Comparison of ENCODE assay signal across 1 cellular context in the genomic region with DNA sequence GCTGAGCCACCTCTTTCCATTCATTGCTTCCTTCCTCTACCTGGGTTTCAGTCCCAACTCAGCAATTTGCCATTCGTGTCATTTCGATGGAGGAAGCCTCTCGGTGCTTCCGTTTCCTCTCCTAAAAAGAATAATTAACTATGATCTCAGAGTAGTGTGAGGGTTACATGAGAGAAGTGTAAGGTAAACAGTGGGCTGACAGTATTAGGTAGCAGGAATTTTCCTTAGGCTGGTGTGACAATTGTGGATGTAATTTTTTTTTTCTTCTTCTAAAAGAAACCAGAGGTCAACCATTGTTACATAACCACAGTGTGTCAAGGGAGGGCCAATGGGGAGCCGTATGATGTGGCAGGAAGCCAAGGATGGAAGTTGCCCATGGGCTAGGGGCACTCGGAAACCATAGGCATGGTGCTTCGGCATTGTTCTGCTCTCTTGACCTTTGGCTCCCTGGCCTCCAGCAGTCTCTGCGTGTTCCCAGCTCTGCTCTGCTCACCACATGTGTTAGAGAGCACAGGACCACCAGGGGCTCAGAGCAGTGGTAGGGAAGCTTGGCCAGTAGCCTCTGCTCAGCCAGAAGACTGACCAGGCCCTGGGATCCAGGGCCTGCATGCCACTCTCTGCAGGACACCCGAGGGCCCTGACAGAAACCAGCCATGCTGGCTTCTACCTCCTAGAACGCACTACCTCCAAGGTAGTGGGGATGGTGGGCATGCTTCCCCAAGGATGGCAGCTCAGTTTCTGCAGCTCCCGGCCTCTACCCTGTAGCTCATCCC.
TF ChIP-seq lines count a peak whose summit lies in the region.

No MANE protein-coding gene starts in this region.

TF ChIP-seq in HepG2, 621 proteins besides CTCF, POLR2A, EP300 and RAD21 (continued from another document and continues in another):
- TF ChIP-seq SNAPC5 (CRISPR knock-in tag; IDR thresholded peaks at IDR 0.05; ENCODE audit: borderline replicate concordance) (no peak), ZNF687 (CRISPR knock-in tag; IDR thresholded peaks at IDR 0.05) (peak; percentile 98), ZNF609 (CRISPR knock-in tag; IDR thresholded peaks at IDR 0.05; ENCODE audit: borderline replicate concordance) (peak; percentile 80; the same call in 1 of the 2 replicates), CHD4 (IDR thresholded peaks at IDR 0.05; ENCODE audit: borderline replicate concordance, low read length) (peak; percentile 59; the same call in 1 of the 2 replicates), DNMT3B (CRISPR knock-in tag; conservative IDR thresholded peaks at IDR 0.05) (0 out of 2 replicates have a peak, but pooled peaks have one; percentile 23), HNF4G (IDR thresholded peaks at IDR 0.05; ENCODE audit: borderline replicate concordance, low read depth, low read length) (peak; percentile 86), HNF4G (CRISPR knock-in tag; IDR thresholded peaks at IDR 0.05; ENCODE audit: borderline replicate concordance, low read depth) (peak; percentile 85; the same call in 1 of the 2 replicates), NFKBIZ (CRISPR knock-in tag; IDR thresholded peaks at IDR 0.05) (no peak; the same call in 1 of the 2 replicates), BRD4 (CRISPR knock-in tag; IDR thresholded peaks at IDR 0.05) (peak; percentile 68; the same call in 1 of the 2 replicates), ZNF543 (CRISPR knock-in tag; IDR thresholded peaks at IDR 0.05) (peak; percentile 85; the same call in 1 of the 2 replicates), ZFY (CRISPR knock-in tag; IDR thresholded peaks at IDR 0.05) (peak; percentile 84), IRF2 (CRISPR knock-in tag; IDR thresholded peaks at IDR 0.05) (0 out of 2 replicates have a peak, but pooled peaks have one; percentile 78), TIGD3 (CRISPR knock-in tag; IDR thresholded peaks at IDR 0.05; ENCODE audit: borderline replicate concordance) (no peak; the same call in 1 of the 2 replicates), ELF1 (CRISPR knock-in tag; IDR thresholded peaks at IDR 0.05) (peak; percentile 44; the same call in 1 of the 2 replicates), U2AF1 (optimal IDR thresholded peaks at IDR 0.05; ENCODE audit: low read depth, low read length) (peak; percentile 5), E2F1 (CRISPR knock-in tag; IDR thresholded peaks at IDR 0.05) (no peak), ZNF672 (CRISPR knock-in tag; IDR thresholded peaks at IDR 0.05) (no peak), SOX13 (IDR thresholded peaks at IDR 0.05) (peak; percentile 87), SOX13 (CRISPR knock-in tag; conservative IDR thresholded peaks at IDR 0.05 in 1 of 2, IDR thresholded peaks at IDR 0.05 in 1 of 2) (peak in 1 of 2 experiments; percentile 97; a peak in 2 of 4 replicates), PITX1 (CRISPR knock-in tag; IDR thresholded peaks at IDR 0.05) (peak; percentile 80; the same call in 1 of the 2 replicates), TOPORS (CRISPR knock-in tag; IDR thresholded peaks at IDR 0.05) (peak; percentile 81), ZFP82 (CRISPR knock-in tag; IDR thresholded peaks at IDR 0.05; ENCODE audit: borderline replicate concordance) (0 out of 2 replicates have a peak, but pooled peaks have one; percentile 61), ZBTB21 (CRISPR knock-in tag; IDR thresholded peaks at IDR 0.05) (peak; percentile 92), KAT8 (CRISPR knock-in tag; IDR thresholded peaks at IDR 0.05) (peak; percentile 79), PREB (CRISPR knock-in tag; IDR thresholded peaks at IDR 0.05) (no peak), TSC22D2 (CRISPR knock-in tag; IDR thresholded peaks at IDR 0.05; ENCODE audit: borderline replicate concordance) (0 out of 2 replicates have a peak, but pooled peaks have one; percentile 17), ZNF747 (CRISPR knock-in tag; IDR thresholded peaks at IDR 0.05; ENCODE audit: borderline replicate concordance) (peak; percentile 71; the same call in 1 of the 2 replicates), ZNF274 (CRISPR knock-in tag; IDR thresholded peaks at IDR 0.05) (peak; percentile 65), ETV6 (CRISPR knock-in tag; conservative IDR thresholded peaks at IDR 0.05) (peak; percentile 54; the same call in 1 of the 2 replicates), TBL1XR1 (IDR thresholded peaks at IDR 0.05; ENCODE audit: borderline replicate concordance, low read length, partially characterized antibody) (peak; percentile 73), ZNF607 (CRISPR knock-in tag; IDR thresholded peaks at IDR 0.05; ENCODE audit: borderline replicate concordance) (no peak), ZBTB8A (CRISPR knock-in tag; IDR thresholded peaks at IDR 0.05; ENCODE audit: borderline replicate concordance, low read depth) (no peak), ETV5 (CRISPR knock-in tag; IDR thresholded peaks at IDR 0.05; ENCODE audit: borderline replicate concordance) (peak; percentile 72; the same call in 1 of the 2 replicates), EED (CRISPR knock-in tag; IDR thresholded peaks at IDR 0.05) (0 out of 2 replicates have a peak, but pooled peaks have one; percentile 60), ZNF30 (CRISPR knock-in tag; IDR thresholded peaks at IDR 0.05) (0 out of 2 replicates have a peak, but pooled peaks have one; percentile 54)
- TF ChIP-seq, protein P1, sequence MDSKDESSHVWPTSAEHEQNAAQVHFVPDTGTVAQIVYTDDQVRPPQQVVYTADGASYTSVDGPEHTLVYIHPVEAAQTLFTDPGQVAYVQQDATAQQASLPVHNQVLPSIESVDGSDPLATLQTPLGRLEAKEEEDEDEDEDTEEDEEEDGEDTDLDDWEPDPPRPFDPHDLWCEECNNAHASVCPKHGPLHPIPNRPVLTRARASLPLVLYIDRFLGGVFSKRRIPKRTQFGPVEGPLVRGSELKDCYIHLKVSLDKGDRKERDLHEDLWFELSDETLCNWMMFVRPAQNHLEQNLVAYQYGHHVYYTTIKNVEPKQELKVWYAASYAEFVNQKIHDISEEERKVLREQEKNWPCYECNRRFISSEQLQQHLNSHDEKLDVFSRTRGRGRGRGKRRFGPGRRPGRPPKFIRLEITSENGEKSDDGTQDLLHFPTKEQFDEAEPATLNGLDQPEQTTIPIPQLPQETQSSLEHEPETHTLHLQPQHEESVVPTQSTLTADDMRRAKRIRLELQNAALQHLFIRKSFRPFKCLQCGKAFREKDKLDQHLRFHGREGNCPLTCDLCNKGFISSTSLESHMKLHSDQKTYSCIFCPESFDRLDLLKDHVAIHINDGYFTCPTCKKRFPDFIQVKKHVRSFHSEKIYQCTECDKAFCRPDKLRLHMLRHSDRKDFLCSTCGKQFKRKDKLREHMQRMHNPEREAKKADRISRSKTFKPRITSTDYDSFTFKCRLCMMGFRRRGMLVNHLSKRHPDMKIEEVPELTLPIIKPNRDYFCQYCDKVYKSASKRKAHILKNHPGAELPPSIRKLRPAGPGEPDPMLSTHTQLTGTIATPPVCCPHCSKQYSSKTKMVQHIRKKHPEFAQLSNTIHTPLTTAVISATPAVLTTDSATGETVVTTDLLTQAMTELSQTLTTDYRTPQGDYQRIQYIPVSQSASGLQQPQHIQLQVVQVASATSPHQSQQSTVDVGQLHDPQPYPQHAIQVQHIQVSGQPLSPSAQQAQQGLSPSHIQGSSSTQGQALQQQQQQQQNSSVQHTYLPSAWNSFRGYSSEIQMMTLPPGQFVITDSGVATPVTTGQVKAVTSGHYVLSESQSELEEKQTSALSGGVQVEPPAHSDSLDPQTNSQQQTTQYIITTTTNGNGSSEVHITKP (CRISPR knock-in tag; IDR thresholded peaks at IDR 0.05; ENCODE audit: low read depth): 0 out of 2 replicates have a peak, but pooled peaks have one; percentile 35
- TF ChIP-seq, protein P2, sequence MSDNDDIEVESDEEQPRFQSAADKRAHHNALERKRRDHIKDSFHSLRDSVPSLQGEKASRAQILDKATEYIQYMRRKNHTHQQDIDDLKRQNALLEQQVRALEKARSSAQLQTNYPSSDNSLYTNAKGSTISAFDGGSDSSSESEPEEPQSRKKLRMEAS (IDR thresholded peaks at IDR 0.05): peak; percentile 92
- TF ChIP-seq, protein P3, sequence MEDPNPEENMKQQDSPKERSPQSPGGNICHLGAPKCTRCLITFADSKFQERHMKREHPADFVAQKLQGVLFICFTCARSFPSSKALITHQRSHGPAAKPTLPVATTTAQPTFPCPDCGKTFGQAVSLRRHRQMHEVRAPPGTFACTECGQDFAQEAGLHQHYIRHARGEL (CRISPR knock-in tag; IDR thresholded peaks at IDR 0.05): no peak
